Comparison of ENCODE assay signal across 16 cellular contexts in the genomic region with DNA sequence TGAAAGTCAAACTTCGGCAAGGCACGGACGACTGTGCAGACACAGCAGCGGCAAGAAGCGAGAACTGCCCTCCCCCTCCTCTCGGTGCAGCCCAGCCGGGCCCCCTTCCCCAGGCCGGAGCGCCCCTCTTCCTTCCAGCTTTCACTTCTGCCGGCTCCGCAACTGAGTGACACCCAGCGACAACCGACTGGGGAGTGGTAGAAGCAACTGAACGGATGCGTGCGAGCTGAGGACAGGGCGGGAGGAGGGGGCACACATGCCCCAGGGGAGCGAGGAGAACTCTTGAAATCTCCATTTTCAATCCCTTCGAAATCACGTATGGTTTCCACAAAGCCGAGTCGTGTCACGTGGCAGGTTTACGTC.
A peak's percentile ranks its signal among the peaks of the same experiment; 100 is the strongest.
DNase-seq lines count a peak whose midpoint lies in the region; ATAC-seq and TF ChIP-seq lines count a peak whose summit lies in the region.
"Had no signal": no experiment of that assay in that cellular context is flagged by ENCODE, and none has a peak within 500 bp of the region (broad histone marks: within the 10 kb centered on the region; RNA-seq: fewer than 3 reads in every experiment).

No MANE protein-coding gene starts in this region.

- H3K27ac Mint-ChIP-seq in MCF 10A (ENCODE audit: low read depth, unreplicated experiment): no peak overlapping the region
- H3K27ac Mint-ChIP-seq: natural killer cell, type B pancreatic cell had no signal

- H3K4me1 Mint-ChIP-seq in MCF 10A (ENCODE audit: insufficient read depth, unreplicated experiment): no peaks in the 10 kb centered on the region

- no peak overlapping the region for H3K4me2 ChIP-seq in mammary epithelial cell (ENCODE audit: insufficient read depth, low read depth, low read length)

- H3K79me2 ChIP-seq in mammary epithelial cell (ENCODE audit: insufficient read depth, low read length): no peaks in the 10 kb centered on the region

- CTCF ChIA-PET in MCF 10A (lab: Yijun Ruan, JAX): interaction anchor here (0.7 to 1.5 kb wide), 2 partner anchors 13 to 64 kb away, joined by 3 to 4 read pairs; no protein-coding TSS in a partner anchor
- CTCF ChIA-PET in mammary epithelial cell (lab: Charles Lee; ENCODE audit: low non-redundant PET): no interaction called here

- in situ Hi-C loops in mammary epithelial cell (cut with MboI; ENCODE audit: low sequenced_read_pairs in 2 of 2): no loop called here

- H3K36me3 ChIP-seq in mammary epithelial cell (ENCODE audit: insufficient read depth, low read length) (peaks cover 18% of the 10 kb centered on the region), WERI-Rb-1 (peaks cover 42% of the 10 kb centered on the region), lower lobe of right lung (peaks cover 62% of the 10 kb centered on the region), esophagus muscularis mucosa (peaks cover 24 to 76% (median 59%) of the 10 kb centered on the region in 4 donors)

- dilution Hi-C loops in mammary epithelial cell (cut with HindIII; ENCODE audit: low sequenced_read_pairs): no loop called here

- no peaks in the 10 kb centered on the region for H3K27me3 Mint-ChIP-seq in MCF 10A (ENCODE audit: insufficient read depth, unreplicated experiment)
- H3K27me3 Mint-ChIP-seq: type B pancreatic cell had no signal

- no peak for TF ChIP-seq POLR2A in esophagus muscularis mucosa (IDR thresholded peaks at IDR 0.05; ENCODE audit: low read depth)

- H3K36me3 Mint-ChIP-seq in MCF 10A (ENCODE audit: insufficient read depth, unreplicated experiment): peaks cover 62% of the 10 kb centered on the region
- H3K36me3 Mint-ChIP-seq: natural killer cell had no signal

- POLR2A ChIA-PET in MCF 10A (lab: Yijun Ruan, JAX): no interaction called here

- 93% methylated on average over 18 of the region's 24 CpGs for WGBS in mammary epithelial cell (ENCODE audit: low coverage, missing lambda C conversion rate)
- WGBS in esophagus muscularis mucosa: 93% methylated on average over 24 of the region's 24 CpGs

- no peak for TF ChIP-seq CTCF in MCF 10A (IDR thresholded peaks at IDR 0.05; ENCODE audit: unreplicated experiment)
- no peak for TF ChIP-seq CTCF in mammary epithelial cell (conservative IDR thresholded peaks at IDR 0.05 in 1 of 2, IDR thresholded peaks at IDR 0.05 in 1 of 2; ENCODE audit: extremely low read depth in 1 of 2, insufficient read depth in 1 of 2, low read depth in 1 of 2, low read length in 2 of 2)
- no peak for TF ChIP-seq CTCF in WERI-Rb-1 (IDR thresholded peaks at IDR 0.05; ENCODE audit: low read depth, low read length)
- no peak for TF ChIP-seq CTCF in lower lobe of right lung (IDR thresholded peaks at IDR 0.05)
- no peak for TF ChIP-seq CTCF in esophagus muscularis mucosa (IDR thresholded peaks at IDR 0.05)

- no peaks in the 10 kb centered on the region for H3K27me3 ChIP-seq in mammary epithelial cell (ENCODE audit: insufficient read depth, low read length)
- no peaks in the 10 kb centered on the region for H3K27me3 ChIP-seq in WERI-Rb-1 (ENCODE audit: insufficient read depth, low read depth, severe bottlenecking)
- no peaks in the 10 kb centered on the region for H3K27me3 ChIP-seq in lower lobe of right lung (ENCODE audit: low read depth)
- no peaks in the 10 kb centered on the region for H3K27me3 ChIP-seq in esophagus muscularis mucosa

- no peak for DNase-seq in MCF 10A (ENCODE audit: unreplicated experiment)
- no peak for DNase-seq in mammary epithelial cell
- peak; percentile 6 for DNase-seq in WERI-Rb-1
- peak; percentile 28 for DNase-seq in lower lobe of right lung
- DNase-seq in SKM-1 treated with dmso at 0.1 percent for 144 hours (lab: John Stamatoyannopoulos, UW; ENCODE audit: unreplicated experiment): no peak
- no peak for DNase-seq in esophagus muscularis mucosa (ENCODE audit: extremely low spot score)
- no peak for DNase-seq in left lobe of liver (ENCODE audit: low spot score)
- DNase-seq: activated CD4-positive, CD25-positive, alpha-beta regulatory T cell treated with anti-CD3 and anti-CD28 coated beads, Interleukin-2, amount 50 U/mL, for 72 hours; CD8-positive, alpha-beta memory T cell; DMS79; kidney glomerular epithelial cell; natural killer cell; NCI-H187; T1000 had no signal

- no peaks in the 10 kb centered on the region for H4K20me1 ChIP-seq in mammary epithelial cell (ENCODE audit: insufficient read depth, low read length)

- no peak for TF ChIP-seq EP300 in esophagus muscularis mucosa (IDR thresholded peaks at IDR 0.05)

- H3K9me3 ChIP-seq in mammary epithelial cell (replicated peaks; ENCODE audit: insufficient read depth, low read length) (no peaks in the 10 kb centered on the region), WERI-Rb-1 (ENCODE audit: severe bottlenecking) (no peaks in the 10 kb centered on the region), lower lobe of right lung (no peaks in the 10 kb centered on the region), esophagus muscularis mucosa (no peaks in the 10 kb centered on the region)

- H3K9ac ChIP-seq in mammary epithelial cell (ENCODE audit: insufficient read depth, low read length): no peak overlapping the region

- no peak overlapping the region for H3K4me3 Mint-ChIP-seq in MCF 10A (ENCODE audit: unreplicated experiment)
- H3K4me3 Mint-ChIP-seq: CD8-positive, alpha-beta memory T cell; natural killer cell; type B pancreatic cell had no signal

- no peak overlapping the region for H2AFZ ChIP-seq in mammary epithelial cell (ENCODE audit: low read depth, low read length)

- no peaks in the 10 kb centered on the region for H3K9me3 Mint-ChIP-seq in MCF 10A (ENCODE audit: unreplicated experiment)
- H3K9me3 Mint-ChIP-seq: CD8-positive, alpha-beta memory T cell; natural killer cell; type B pancreatic cell had no signal

- ATAC-seq in lower lobe of right lung (no peak), left lobe of liver (no peak), HG03095 (IDR thresholded peaks at IDR 0.05; ENCODE audit: unreplicated experiment) (no peak)
- ATAC-seq: natural killer cell had no signal

- intact Hi-C loops in MCF 10A (cut with micrococcal nuclease) (no loop called here), mammary epithelial cell (cut with micrococcal nuclease) (no loop called here), lower lobe of right lung (cut with DNase I) (no loop called here), esophagus muscularis mucosa (cut with DNase I) (no loop called here)

- no peaks in the 10 kb centered on the region for H3K4me1 ChIP-seq in mammary epithelial cell (ENCODE audit: insufficient read depth, low read length)
- no peaks in the 10 kb centered on the region for H3K4me1 ChIP-seq in lower lobe of right lung
- peaks cover 0 to 16% (median 10%) of the 10 kb centered on the region in 4 donors for H3K4me1 ChIP-seq in esophagus muscularis mucosa

- H3K27ac ChIP-seq in mammary epithelial cell (ENCODE audit: insufficient read depth, low read depth, low read length) (no peak overlapping the region), WERI-Rb-1 (no peak overlapping the region), lower lobe of right lung (no peak overlapping the region), esophagus muscularis mucosa (replicated peaks in 1 of 4) (no peak overlapping the region)

- BruUV-seq in MCF 10A (replicated peaks; lab: Mats Ljungman, UMichigan) (TSS peak; percentile 31), mammary epithelial cell (replicated peaks; lab: Mats Ljungman, UMichigan) (no TSS peak)

- H3K4me3 ChIP-seq in mammary epithelial cell (replicated peaks in 1 of 3; ENCODE audit: insufficient read depth in 1 of 3, low read depth in 2 of 3, low read length in 3 of 3) (no peak overlapping the region), WERI-Rb-1 (ENCODE audit: low read depth, low read length) (no peak overlapping the region), lower lobe of right lung (no peak overlapping the region), esophagus muscularis mucosa (no peak overlapping the region)

Comparison
In these comparisons a context has a peak if more than half of its experiments do, and no peak if none do; other contexts are left out.
1. DNase-seq: peak in WERI-Rb-1 (single experiment) and lower lobe of right lung (single experiment); none in MCF 10A (single experiment), mammary epithelial cell (single experiment), SKM-1 treated with dmso at 0.1 percent for 144 hours (single experiment), esophagus muscularis mucosa (single experiment) and left lobe of liver (single experiment).